ENCODE assay signal across 21 cellular contexts in genomic region chr11:102414559-102414958, GRCh38. TPM values are rescaled to one million over a fixed set of nuclear protein-coding genes. Genes with fewer than 3 reads are reported as not detected.
DNase-seq lines count a peak whose midpoint lies in the region; ATAC-seq and TF ChIP-seq lines count a peak whose summit lies in the region.
"Had no signal": no experiment of that assay in that cellular context is flagged by ENCODE, and none has a peak within 500 bp of the region (broad histone marks: within the 10 kb centered on the region; RNA-seq: fewer than 3 reads in every experiment).

No MANE protein-coding gene starts in this region.

- no peak overlapping the region for H3K4me3 ChIP-seq in vagina
- H3K4me3 ChIP-seq: stomach had no signal

- peaks cover 46% of the 10 kb centered on the region for H3K36me3 Mint-ChIP-seq in T-cell
- peaks cover 0 to 7% (median 5%) of the 10 kb centered on the region in 3 donors for H3K36me3 Mint-ChIP-seq in immature natural killer cell

- H3K9me3 ChIP-seq in vagina: no peaks in the 10 kb centered on the region

- H3K27me3 Mint-ChIP-seq in T-cell: no peaks in the 10 kb centered on the region
- H3K27me3 Mint-ChIP-seq in immature natural killer cell (ENCODE audit: low read depth in 3 of 3): peaks cover 0 to 3% (median 2%) of the 10 kb centered on the region in 3 donors

- H3K4me3 Mint-ChIP-seq in T-cell: peak overlapping the region; percentile 74 to 80 (median 76)
- peak overlapping the region; percentile 27 to 76 (median 47) for H3K4me3 Mint-ChIP-seq in immature natural killer cell
- H3K4me3 Mint-ChIP-seq: HFFc6, neural crest cell had no signal

- H3K4me1 Mint-ChIP-seq in T-cell (peaks cover 89 to 95% (median 95%) of the 10 kb centered on the region in 3 donors), immature natural killer cell (peaks cover 61 to 81% of the 10 kb centered on the region in 2 donors)

- peak; percentile 18 for DNase-seq in NCI-H2107 treated with DMSO at 0.1 percent for 48 hours (lab: John Stamatoyannopoulos, UW; ENCODE audit: unreplicated experiment)
- DNase-seq in NCI-H2107 (lab: John Stamatoyannopoulos, UW): no peak
- DNase-seq in DMS153 treated with DMSO at 0.1 percent for 48 hours (lab: John Stamatoyannopoulos, UW; ENCODE audit: unreplicated experiment): peak; percentile 19
- DNase-seq in T-cell: no peak
- no peak for DNase-seq in immature natural killer cell
- DNase-seq in iPS-NIHi7 (ENCODE audit: extremely low spot score): no peak
- DNase-seq in vagina (ENCODE audit: extremely low spot score in 2 of 2): no peak
- DNase-seq: activated CD4-positive, CD25-positive, alpha-beta regulatory T cell treated with anti-CD3 and anti-CD28 coated beads, Interleukin-2, amount 50 U/mL, for 72 hours; anterior cingulate cortex; C1 segment of cervical spinal cord; EL; HFFc6; hippocampal formation; mesenchymal stem cell; NCI-H146; NCI-H526 treated with DMSO at 0.1 percent for 48 hours; PC-3; stimulated activated CD4-positive, alpha-beta T cell treated with anti-CD3 and anti-CD28 coated beads, Interleukin-15, amount 100 ng/mL, for 24 hours; stomach had no signal

- H3K9me3 Mint-ChIP-seq in T-cell (peaks cover 0 to 8% (median 5%) of the 10 kb centered on the region in 3 donors), immature natural killer cell (no peaks in the 10 kb centered on the region)

- peaks cover 5% of the 10 kb centered on the region for H3K4me1 ChIP-seq in vagina

- ATAC-seq in T-cell (replicated peaks in 1 of 4) (no peak), HG03108 (IDR thresholded peaks at IDR 0.05; ENCODE audit: unreplicated experiment) (no peak)
- ATAC-seq: PC-3 had no signal

- no peaks in the 10 kb centered on the region for H3K27me3 ChIP-seq in vagina
- H3K27me3 ChIP-seq: stomach had no signal

- CTCF ChIA-PET in T-cell (lab: Charles Lee): interaction anchor here in 1 of 2 donors (1.1 kb wide), 1 partner anchor 14 kb away, joined by 3 read pairs; no protein-coding TSS in a partner anchor

- H3K27ac Mint-ChIP-seq in T-cell (peak overlapping the region; percentile 88 to 94), immature natural killer cell (peak overlapping the region in 5 of 6 donors; percentile 20 to 84 (median 55))
- H3K27ac Mint-ChIP-seq: HFFc6 had no signal

- POLR2A ChIA-PET in T-cell (lab: Charles Lee): no interaction called here

- intact Hi-C loops in vagina (cut with DNase I): no loop called here

- TF ChIP-seq POLR2A in vagina (IDR thresholded peaks at IDR 0.05): no peak

- H3K27ac ChIP-seq in vagina: no peak overlapping the region
- H3K27ac ChIP-seq: stomach had no signal

- H3K36me3 ChIP-seq in vagina: no peaks in the 10 kb centered on the region

- no peak for TF ChIP-seq CTCF in vagina (IDR thresholded peaks at IDR 0.05)

RNA-seq across cellular contexts. Expression of gene TMEM123, which starts 38.0 kb away (rescaled TPM):
- total RNA-seq in T-cell (100 to 1,000 TPM; 361 to 469 (median 428) TPM), vagina (156 TPM)
- 100 to 1,000 TPM; 288 to 309 (median 289) TPM for polyA plus RNA-seq in immature natural killer cell

Comparison
In these comparisons a context has a peak if more than half of its experiments do, and no peak if none do; other contexts are left out.
1. DNase-seq: peak in NCI-H2107 treated with DMSO at 0.1 percent for 48 hours (single experiment) and DMS153 treated with DMSO at 0.1 percent for 48 hours (single experiment); none in NCI-H2107 (single experiment), T-cell (0 of 34), immature natural killer cell (0 of 3), iPS-NIHi7 (single experiment) and vagina (0 of 2).